Comparison of ENCODE assay signal across 1 cellular context in genomic region chr13:99200433-99201167, GRCh38.
TF ChIP-seq lines count a peak whose summit lies in the region.

Gene UBAC2, plus strand, starts transcription at chr13:99200854. Its CDS starts 55 bp downstream, at chr13:99200909.

TF ChIP-seq in HepG2, 621 proteins besides CTCF, POLR2A, EP300 and RAD21 (continued from another document and continues in another):
- no peak for TF ChIP-seq ZBTB14 (CRISPR knock-in tag; IDR thresholded peaks at IDR 0.05)
- TF ChIP-seq, protein P1, sequence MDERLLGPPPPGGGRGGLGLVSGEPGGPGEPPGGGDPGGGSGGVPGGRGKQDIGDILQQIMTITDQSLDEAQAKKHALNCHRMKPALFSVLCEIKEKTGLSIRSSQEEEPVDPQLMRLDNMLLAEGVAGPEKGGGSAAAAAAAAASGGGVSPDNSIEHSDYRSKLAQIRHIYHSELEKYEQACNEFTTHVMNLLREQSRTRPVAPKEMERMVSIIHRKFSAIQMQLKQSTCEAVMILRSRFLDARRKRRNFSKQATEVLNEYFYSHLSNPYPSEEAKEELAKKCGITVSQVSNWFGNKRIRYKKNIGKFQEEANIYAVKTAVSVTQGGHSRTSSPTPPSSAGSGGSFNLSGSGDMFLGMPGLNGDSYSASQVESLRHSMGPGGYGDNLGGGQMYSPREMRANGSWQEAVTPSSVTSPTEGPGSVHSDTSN (CRISPR knock-in tag; IDR thresholded peaks at IDR 0.05): no peak
- TF ChIP-seq MAFG (CRISPR knock-in tag; IDR thresholded peaks at IDR 0.05): no peak
- TF ChIP-seq ZNF777 (CRISPR knock-in tag; IDR thresholded peaks at IDR 0.05): peak; percentile 73
- TF ChIP-seq RERE (CRISPR knock-in tag; IDR thresholded peaks at IDR 0.05; ENCODE audit: low read depth): no peak
- no peak for TF ChIP-seq ZNF44 (CRISPR knock-in tag; IDR thresholded peaks at IDR 0.05)
- peak; percentile 77; the same call in 1 of the 2 replicates for TF ChIP-seq ZC3H4 (CRISPR knock-in tag; IDR thresholded peaks at IDR 0.05; ENCODE audit: borderline replicate concordance)
- peak; percentile 70 for TF ChIP-seq ZNF709 (CRISPR knock-in tag; IDR thresholded peaks at IDR 0.05)
- peak; percentile 52; the same call in 1 of the 2 replicates for TF ChIP-seq TGIF2 (CRISPR knock-in tag; IDR thresholded peaks at IDR 0.05)
- peak; percentile 57; the same call in 1 of the 2 replicates for TF ChIP-seq ZNF367 (CRISPR knock-in tag; IDR thresholded peaks at IDR 0.05; ENCODE audit: borderline replicate concordance)
- peak; percentile 64; the same call in 1 of the 2 replicates for TF ChIP-seq IRF2 (CRISPR knock-in tag; IDR thresholded peaks at IDR 0.05)
- no peak for TF ChIP-seq NCOA5 (CRISPR knock-in tag; IDR thresholded peaks at IDR 0.05)
- peak; percentile 53; the same call in 1 of the 2 replicates for TF ChIP-seq DR1 (CRISPR knock-in tag; IDR thresholded peaks at IDR 0.05)
- no peak for TF ChIP-seq ZNF432 (CRISPR knock-in tag; IDR thresholded peaks at IDR 0.05; ENCODE audit: borderline replicate concordance)
- TF ChIP-seq EZH2 (conservative IDR thresholded peaks at IDR 0.05; ENCODE audit: low read depth, low read length): no peak
- TF ChIP-seq ZNF260 (CRISPR knock-in tag; IDR thresholded peaks at IDR 0.05; ENCODE audit: borderline replicate concordance, low read depth): no peak
- peak; percentile 72 for TF ChIP-seq ELF1 (CRISPR knock-in tag; IDR thresholded peaks at IDR 0.05)
- no peak for TF ChIP-seq FOXP4 (CRISPR knock-in tag; IDR thresholded peaks at IDR 0.05)
- no peak for TF ChIP-seq ETS1 (CRISPR knock-in tag; IDR thresholded peaks at IDR 0.05)
- TF ChIP-seq, protein P2, sequence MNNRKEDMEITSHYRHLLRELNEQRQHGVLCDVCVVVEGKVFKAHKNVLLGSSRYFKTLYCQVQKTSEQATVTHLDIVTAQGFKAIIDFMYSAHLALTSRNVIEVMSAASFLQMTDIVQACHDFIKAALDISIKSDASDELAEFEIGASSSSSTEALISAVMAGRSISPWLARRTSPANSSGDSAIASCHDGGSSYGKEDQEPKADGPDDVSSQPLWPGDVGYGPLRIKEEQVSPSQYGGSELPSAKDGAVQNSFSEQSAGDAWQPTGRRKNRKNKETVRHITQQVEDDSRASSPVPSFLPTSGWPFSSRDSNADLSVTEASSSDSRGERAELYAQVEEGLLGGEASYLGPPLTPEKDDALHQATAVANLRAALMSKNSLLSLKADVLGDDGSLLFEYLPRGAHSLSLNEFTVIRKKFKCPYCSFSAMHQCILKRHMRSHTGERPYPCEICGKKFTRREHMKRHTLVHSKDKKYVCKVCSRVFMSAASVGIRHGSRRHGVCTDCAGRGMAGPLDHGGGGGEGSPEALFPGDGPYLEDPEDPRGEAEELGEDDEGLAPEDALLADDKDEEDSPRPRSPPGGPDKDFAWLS (CRISPR knock-in tag; IDR thresholded peaks at IDR 0.05; ENCODE audit: borderline replicate concordance): no peak
- TF ChIP-seq ZNF746 (CRISPR knock-in tag; IDR thresholded peaks at IDR 0.05): no peak
- no peak for TF ChIP-seq TRAFD1 (CRISPR knock-in tag; IDR thresholded peaks at IDR 0.05; ENCODE audit: borderline replicate concordance)
- peak; percentile 76 for TF ChIP-seq ZNF687 (CRISPR knock-in tag; IDR thresholded peaks at IDR 0.05)
- TF ChIP-seq, protein P3, sequence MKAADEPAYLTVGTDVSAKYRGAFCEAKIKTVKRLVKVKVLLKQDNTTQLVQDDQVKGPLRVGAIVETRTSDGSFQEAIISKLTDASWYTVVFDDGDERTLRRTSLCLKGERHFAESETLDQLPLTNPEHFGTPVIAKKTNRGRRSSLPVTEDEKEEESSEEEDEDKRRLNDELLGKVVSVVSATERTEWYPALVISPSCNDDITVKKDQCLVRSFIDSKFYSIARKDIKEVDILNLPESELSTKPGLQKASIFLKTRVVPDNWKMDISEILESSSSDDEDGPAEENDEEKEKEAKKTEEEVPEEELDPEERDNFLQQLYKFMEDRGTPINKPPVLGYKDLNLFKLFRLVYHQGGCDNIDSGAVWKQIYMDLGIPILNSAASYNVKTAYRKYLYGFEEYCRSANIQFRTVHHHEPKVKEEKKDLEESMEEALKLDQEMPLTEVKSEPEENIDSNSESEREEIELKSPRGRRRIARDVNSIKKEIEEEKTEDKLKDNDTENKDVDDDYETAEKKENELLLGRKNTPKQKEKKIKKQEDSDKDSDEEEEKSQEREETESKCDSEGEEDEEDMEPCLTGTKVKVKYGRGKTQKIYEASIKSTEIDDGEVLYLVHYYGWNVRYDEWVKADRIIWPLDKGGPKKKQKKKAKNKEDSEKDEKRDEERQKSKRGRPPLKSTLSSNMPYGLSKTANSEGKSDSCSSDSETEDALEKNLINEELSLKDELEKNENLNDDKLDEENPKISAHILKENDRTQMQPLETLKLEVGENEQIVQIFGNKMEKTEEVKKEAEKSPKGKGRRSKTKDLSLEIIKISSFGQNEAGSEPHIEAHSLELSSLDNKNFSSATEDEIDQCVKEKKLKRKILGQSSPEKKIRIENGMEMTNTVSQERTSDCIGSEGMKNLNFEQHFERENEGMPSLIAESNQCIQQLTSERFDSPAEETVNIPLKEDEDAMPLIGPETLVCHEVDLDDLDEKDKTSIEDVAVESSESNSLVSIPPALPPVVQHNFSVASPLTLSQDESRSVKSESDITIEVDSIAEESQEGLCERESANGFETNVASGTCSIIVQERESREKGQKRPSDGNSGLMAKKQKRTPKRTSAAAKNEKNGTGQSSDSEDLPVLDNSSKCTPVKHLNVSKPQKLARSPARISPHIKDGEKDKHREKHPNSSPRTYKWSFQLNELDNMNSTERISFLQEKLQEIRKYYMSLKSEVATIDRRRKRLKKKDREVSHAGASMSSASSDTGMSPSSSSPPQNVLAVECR (CRISPR knock-in tag; IDR thresholded peaks at IDR 0.05; ENCODE audit: borderline replicate concordance): peak; percentile 92
- no peak for TF ChIP-seq ZNF564 (CRISPR knock-in tag; IDR thresholded peaks at IDR 0.05)
- TF ChIP-seq RARA (CRISPR knock-in tag; IDR thresholded peaks at IDR 0.05): no peak; the same call in 1 of the 2 replicates
- TF ChIP-seq HDAC2 (CRISPR knock-in tag; IDR thresholded peaks at IDR 0.05): peak; percentile 65
- TF ChIP-seq NR2F6 (IDR thresholded peaks at IDR 0.05): no peak
- peak; percentile 34; the same call in 1 of the 2 replicates for TF ChIP-seq NR2F6 (CRISPR knock-in tag; IDR thresholded peaks at IDR 0.05)
- no peak; the same call in 1 of the 2 replicates for TF ChIP-seq FOXO1 (CRISPR knock-in tag; IDR thresholded peaks at IDR 0.05)
- TF ChIP-seq, protein P4, sequence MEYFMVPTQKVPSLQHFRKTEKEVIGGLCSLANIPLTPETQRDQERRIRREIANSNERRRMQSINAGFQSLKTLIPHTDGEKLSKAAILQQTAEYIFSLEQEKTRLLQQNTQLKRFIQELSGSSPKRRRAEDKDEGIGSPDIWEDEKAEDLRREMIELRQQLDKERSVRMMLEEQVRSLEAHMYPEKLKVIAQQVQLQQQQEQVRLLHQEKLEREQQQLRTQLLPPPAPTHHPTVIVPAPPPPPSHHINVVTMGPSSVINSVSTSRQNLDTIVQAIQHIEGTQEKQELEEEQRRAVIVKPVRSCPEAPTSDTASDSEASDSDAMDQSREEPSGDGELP (IDR thresholded peaks at IDR 0.05; ENCODE audit: borderline replicate concordance, low read depth): no peak
